8 cellular contexts compared by ENCODE assay signal in the genomic region with DNA sequence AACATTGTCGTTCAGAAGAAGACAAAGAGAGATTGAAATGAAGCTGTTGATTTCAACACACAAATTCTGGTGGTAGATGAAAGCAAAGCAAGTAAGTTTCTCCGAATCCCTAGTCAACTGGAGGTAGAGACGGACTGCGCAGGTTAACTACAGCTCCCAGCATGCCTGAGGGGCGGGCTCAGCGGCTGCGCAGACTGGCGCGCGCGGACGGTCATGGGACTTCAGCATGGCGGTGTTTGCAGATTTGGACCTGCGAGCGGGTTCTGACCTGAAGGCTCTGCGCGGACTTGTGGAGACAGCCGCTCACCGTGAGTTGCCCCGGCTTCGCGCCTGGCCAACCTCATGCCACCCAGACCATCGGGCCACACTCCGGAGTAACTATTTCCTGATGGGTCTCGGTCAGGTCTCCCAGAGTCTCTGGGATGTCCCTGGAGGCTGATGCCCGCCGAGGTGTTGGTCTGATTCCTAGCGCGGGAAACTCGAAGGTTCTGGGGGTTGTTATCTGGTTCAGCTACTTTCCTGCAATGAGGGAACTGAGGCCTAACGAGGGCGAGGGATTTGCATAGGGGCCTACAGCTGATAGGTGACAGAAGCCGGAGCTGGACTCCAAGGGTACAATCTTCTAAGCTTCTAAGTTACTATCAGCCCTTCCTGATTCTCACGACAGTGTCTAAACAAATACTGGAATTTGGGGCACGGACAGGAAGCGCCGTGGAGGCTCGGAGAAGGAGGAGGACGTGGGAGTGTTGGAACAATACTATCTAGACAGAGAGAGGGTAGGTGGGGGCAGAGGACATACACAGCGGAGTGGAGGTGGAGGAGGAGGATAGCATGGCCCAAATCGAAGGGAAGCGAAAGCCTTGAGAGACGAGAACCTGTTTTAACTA. TPM values are rescaled to one million over a fixed set of nuclear protein-coding genes. Genes with fewer than 3 reads are reported as not detected.
DNase-seq lines count a peak whose midpoint lies in the region; ATAC-seq lines count a peak whose summit lies in the region.

A gene (plus strand): TSS at position 214 of the 887 bp plus-strand sequence. CDS start 13 bp downstream, at position 227.

- H3K27ac Mint-ChIP-seq in CD4-positive, CD25-positive, alpha-beta regulatory T cell = peak within 1 kb of the TSS; percentile 93 to 95 (median 95)

- H3K27me3 ChIP-seq in CD4-positive, CD25-positive, alpha-beta regulatory T cell (ENCODE audit: control insufficient read depth, insufficient read depth, low read length) = peaks cover 16% of the 10 kb centered on the region
- no peaks in the 10 kb centered on the region for H3K27me3 ChIP-seq in effector memory CD4-positive, alpha-beta T cell (replicated peaks; ENCODE audit: control insufficient read depth, insufficient read depth, low read length, poor library complexity, severe bottlenecking)

- peak within 1 kb of the TSS; percentile 96 to 97 (median 97) for H3K4me3 Mint-ChIP-seq in CD4-positive, CD25-positive, alpha-beta regulatory T cell

- peaks cover 0 to 6% (median 0%) of the 10 kb centered on the region in 7 donors for H3K9me3 Mint-ChIP-seq in CD4-positive, CD25-positive, alpha-beta regulatory T cell

- H3K4me1 Mint-ChIP-seq in CD4-positive, CD25-positive, alpha-beta regulatory T cell = peaks cover 14 to 44% (median 23%) of the 10 kb centered on the region in 4 donors

- peaks cover 0 to 2% of the 10 kb centered on the region in 2 experiments for H3K9me3 ChIP-seq in CD4-positive, CD25-positive, alpha-beta regulatory T cell (ENCODE audit: control insufficient read depth in 2 of 2, low read length in 2 of 2)
- H3K9me3 ChIP-seq in effector memory CD4-positive, alpha-beta T cell (ENCODE audit: control insufficient read depth, low read length) = no peaks in the 10 kb centered on the region

- peaks cover 14% of the 10 kb centered on the region for H3K36me3 ChIP-seq in CD4-positive, CD25-positive, alpha-beta regulatory T cell (ENCODE audit: control insufficient read depth, insufficient read depth, low read length)
- peaks cover 17% of the 10 kb centered on the region for H3K36me3 ChIP-seq in effector memory CD4-positive, alpha-beta T cell (ENCODE audit: control insufficient read depth, insufficient read depth, low read length)

- POLR2A ChIA-PET in activated CD8-positive, alpha-beta memory T cell treated with anti-CD3 and anti-CD28 coated beads for 36 hours (lab: Charles Lee) = interaction anchor here (0.6 to 2.0 kb wide), 5 partner anchors 15 to 543 kb away, joined by 3 to 8 read pairs (median 3); a partner anchor contains a TSS

- H3K36me3 Mint-ChIP-seq in CD4-positive, CD25-positive, alpha-beta regulatory T cell = peaks cover 9% of the 10 kb centered on the region

- CTCF ChIA-PET in activated CD8-positive, alpha-beta memory T cell treated with anti-CD3 and anti-CD28 coated beads for 36 hours (lab: Charles Lee) = interaction anchor here (0.9 to 2.3 kb wide), 5 partner anchors 10 to 379 kb away, joined by 3 to 7 read pairs (median 4); no protein-coding TSS in a partner anchor

- peak; percentile 68 to 89 (median 79) for DNase-seq in CD4-positive, CD25-positive, alpha-beta regulatory T cell
- peak; percentile 50 for DNase-seq in NK-92 treated with Interleukin-12 subunit alpha and Interleukin-12 subunit beta, amount 100 ng/mL, for 24 hours (lab: John Stamatoyannopoulos, UW)
- peak; percentile 58 to 71 (median 67) for DNase-seq in effector memory CD4-positive, alpha-beta T cell
- peak; percentile 88 to 89 for DNase-seq in lung microvascular endothelial cell (ENCODE audit: low read depth in 2 of 2)
- DNase-seq in stimulated activated CD8-positive, alpha-beta memory T cell treated with anti-CD3 and anti-CD28 coated beads, Interleukin-12 subunit alpha, Interleukin-12 subunit beta, amount 100 ng/mL, for 24 hours (ENCODE audit: extremely low read depth) = peak; percentile 56

- H3K27me3 Mint-ChIP-seq in CD4-positive, CD25-positive, alpha-beta regulatory T cell = peaks cover 35% of the 10 kb centered on the region

- peak within 1 kb of the TSS; percentile 43 for H3K27ac ChIP-seq in CD4-positive, CD25-positive, alpha-beta regulatory T cell (ENCODE audit: insufficient read depth, low read length, poor library complexity, severe bottlenecking)
- peak within 1 kb of the TSS; percentile 67 for H3K27ac ChIP-seq in effector memory CD4-positive, alpha-beta T cell (ENCODE audit: insufficient read depth, low read length, poor library complexity, severe bottlenecking)

- H3K4me3 ChIP-seq in CD4-positive, CD25-positive, alpha-beta regulatory T cell (ENCODE audit: low read depth, low read length) = peak within 1 kb of the TSS; percentile 97
- H3K4me3 ChIP-seq in effector memory CD4-positive, alpha-beta T cell (ENCODE audit: insufficient read depth, low read depth, low read length, poor library complexity, severe bottlenecking) = peak within 1 kb of the TSS; percentile 98

- H3K4me1 ChIP-seq in CD4-positive, CD25-positive, alpha-beta regulatory T cell (ENCODE audit: control insufficient read depth, insufficient read depth, low read length, poor library complexity, severe bottlenecking) = peaks cover 20% of the 10 kb centered on the region
- peaks cover 4% of the 10 kb centered on the region for H3K4me1 ChIP-seq in effector memory CD4-positive, alpha-beta T cell (ENCODE audit: control insufficient read depth, insufficient read depth, low read length, poor library complexity, severe bottlenecking)

- ATAC-seq in CD4-positive, CD25-positive, alpha-beta regulatory T cell (ENCODE audit: low read depth in 2 of 2) = peak; percentile 97 to 99
- ATAC-seq in GM19395 (IDR thresholded peaks at IDR 0.05; ENCODE audit: unreplicated experiment) (peak; percentile 99), HG03558 (IDR thresholded peaks at IDR 0.05; ENCODE audit: extremely low read depth, unreplicated experiment) (peak; percentile 92)

RNA-seq across cellular contexts. Expression of the gene that starts here (rescaled TPM):
- total RNA-seq in CD4-positive, CD25-positive, alpha-beta regulatory T cell = 27.3 TPM
- polyA plus RNA-seq in CD4-positive, CD25-positive, alpha-beta regulatory T cell = 10 to 100 TPM; 47.0 to 54.7 (median 53.8) TPM
- 100 to 1,000 TPM; 107 to 112 TPM for total RNA-seq in activated CD8-positive, alpha-beta memory T cell treated with anti-CD3 and anti-CD28 coated beads for 36 hours
- total RNA-seq in lung microvascular endothelial cell = 20.2 and 24.0 TPM in 2 replicates

Comparison
In these comparisons a context has a peak if more than half of its experiments do, and no peak if none do; other contexts are left out.
1. Peak in every context shown above with its lines: DNase-seq, ATAC-seq, H3K4me3 ChIP-seq and H3K27ac ChIP-seq.